32 cellular contexts compared by ENCODE assay signal in the genomic region with DNA sequence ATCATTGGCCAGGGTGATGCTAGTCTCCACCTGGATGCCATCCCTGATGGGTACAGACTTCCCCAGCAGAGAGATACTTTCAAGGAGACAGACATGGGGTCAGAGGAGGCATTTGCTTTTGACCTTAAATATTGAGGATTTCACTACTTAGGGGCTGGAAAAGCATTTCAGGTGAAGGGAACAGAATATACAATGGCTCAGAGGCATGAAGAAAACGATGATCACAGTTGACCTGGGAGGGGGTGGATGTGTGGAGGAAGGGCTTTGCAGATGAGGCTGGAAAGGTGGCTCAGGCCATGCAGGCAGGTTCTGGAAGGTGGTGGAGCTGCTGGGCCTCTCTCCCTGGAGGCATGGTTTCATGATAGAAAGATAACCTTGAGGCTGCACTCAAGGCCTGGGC. TPM values are rescaled to one million over a fixed set of nuclear protein-coding genes. Genes with fewer than 3 reads are reported as not detected.
"Had no signal": no experiment of that assay in that cellular context is flagged by ENCODE, and none has a peak within 500 bp of the region (broad histone marks: within the 10 kb centered on the region; RNA-seq: fewer than 3 reads in every experiment).

No MANE protein-coding gene starts in this region.

- H3K27ac ChIP-seq: adrenal gland, body of pancreas, epithelial cell of prostate, esophagus squamous epithelium, left lung, lower lobe of right lung, parathyroid adenoma, psoas muscle, upper lobe of left lung, vagina had no signal

- FAIRE-seq: colon, islet of Langerhans had no signal

- H3K36me3 ChIP-seq: adrenal gland, esophagus squamous epithelium, left lung, lower lobe of right lung, vagina had no signal

- H3K4me3 Mint-ChIP-seq: activated naive CD8-positive, alpha-beta T cell had no signal

- H3K4me3 ChIP-seq: adrenal gland, body of pancreas, esophagus squamous epithelium, left lung, lower lobe of right lung, psoas muscle, upper lobe of left lung, vagina had no signal

- H3K27me3 ChIP-seq: body of pancreas had no signal

- DNase-seq: activated CD4-positive, alpha-beta T cell treated with anti-CD3 and anti-CD28 coated beads for 48 hours; activated CD4-positive, alpha-beta T cell treated with anti-CD3 and anti-CD28 coated beads, Interleukin-2, amount 50 U/mL, for 48 hours; activated CD8-positive, alpha-beta memory T cell treated with anti-CD3 and anti-CD28 coated beads for 24 hours; activated effector memory CD4-positive, alpha-beta T cell treated with Interleukin-2 at 50 U/mL for 16 hours; activated naive CD4-positive, alpha-beta T cell treated with Interleukin-2 at 50 U/mL for 16 hours; adrenal gland; aorta; body of pancreas; dermis blood vessel endothelial cell; effector CD4-positive, alpha-beta T cell; esophagus squamous epithelium; foreskin melanocyte; lower lobe of right lung; mesenchymal stem cell; nucleus accumbens; psoas muscle; stimulated activated CD4-positive, alpha-beta T cell treated with anti-CD3 and anti-CD28 coated beads, Interleukin-15, amount 100 ng/mL, for 24 hours; stimulated activated CD4-positive, alpha-beta T cell treated with anti-CD3 and anti-CD28 coated beads, Interleukin-2, amount 100 ng/mL, for 24 hours; stimulated activated naive CD4-positive, alpha-beta T cell treated with Interleukin-2 at 50 U/mL for 16 hours; substantia nigra; T-helper 1 cell; upper lobe of left lung had no signal

- ATAC-seq: activated CD4-positive, CD25-positive, alpha-beta regulatory T cell treated with anti-CD3 and anti-CD28 coated beads, Interleukin-2, amount 50 U/mL, for 24 hours; body of pancreas; left lung; lower lobe of right lung; psoas muscle had no signal

- H3K4me1 ChIP-seq: adrenal gland, parathyroid adenoma, psoas muscle had no signal

- H2AFZ ChIP-seq: parathyroid adenoma had no signal

- H3K9ac ChIP-seq: parathyroid adenoma had no signal

- H3K27ac Mint-ChIP-seq: activated naive CD8-positive, alpha-beta T cell had no signal

- H3K79me2 ChIP-seq: parathyroid adenoma had no signal

- H3K27me3 Mint-ChIP-seq: activated naive CD8-positive, alpha-beta T cell had no signal

RNA-seq across cellular contexts. Expression of a gene that starts 3.9 kb away (rescaled TPM):
- total RNA-seq: glomerular endothelial cell had no signal

RNA-seq across cellular contexts. Expression of a gene that starts 10.3 kb away (rescaled TPM):
- total RNA-seq: adrenal gland, aorta, body of pancreas, dermis blood vessel endothelial cell, esophagus squamous epithelium, glomerular endothelial cell, left lung, lower lobe of right lung, psoas muscle, upper lobe of left lung, vagina had no signal
- polyA plus RNA-seq: adrenal gland, aorta, neural cell, psoas muscle had no signal
